12 cellular contexts compared by ENCODE assay signal in the genomic region with DNA sequence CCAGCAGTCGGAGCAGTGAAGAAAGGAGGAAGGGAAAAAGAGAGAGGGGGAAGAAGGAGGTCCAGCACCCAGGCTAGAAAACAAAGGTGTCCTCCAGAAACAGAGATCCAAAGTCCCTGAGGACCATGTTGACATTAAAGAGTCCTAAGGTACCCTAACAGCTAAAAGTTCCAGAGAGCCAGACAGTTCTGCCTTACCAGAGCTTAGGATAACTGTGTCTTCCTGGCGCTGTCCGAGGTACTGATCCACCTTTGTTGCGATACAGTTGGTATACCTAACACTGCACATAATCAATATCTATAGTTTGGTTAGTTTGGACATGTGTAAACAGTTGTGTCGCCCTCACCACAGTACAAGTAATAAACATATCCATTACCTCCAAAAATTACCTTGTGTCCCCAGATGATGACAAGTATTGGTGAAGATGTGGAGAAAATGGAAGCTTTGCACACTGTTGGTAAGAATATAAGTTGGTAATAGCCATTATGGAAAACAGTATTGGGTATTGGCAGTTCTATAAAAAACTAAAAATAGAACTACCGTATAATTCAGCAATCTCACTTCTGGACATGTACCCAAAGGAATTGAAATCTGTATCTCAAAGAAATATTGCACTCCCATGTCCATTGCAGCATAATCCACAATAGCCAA. TPM values are rescaled to one million over a fixed set of nuclear protein-coding genes. Genes with fewer than 3 reads are reported as not detected.
A peak's percentile ranks its signal among the peaks of the same experiment; 100 is the strongest.
DNase-seq lines count a peak whose midpoint lies in the region; ATAC-seq and TF ChIP-seq lines count a peak whose summit lies in the region.
"Had no signal": no experiment of that assay in that cellular context is flagged by ENCODE, and none has a peak within 500 bp of the region (broad histone marks: within the 10 kb centered on the region; RNA-seq: fewer than 3 reads in every experiment).

No MANE protein-coding gene starts in this region.

- CTCF ChIA-PET in activated CD4-positive, alpha-beta T cell treated with anti-CD3 and anti-CD28 coated beads, Interleukin-2, amount 10 ng/mL, durations not matched to agents 7 days and 5 days (lab: Charles Lee), result interaction anchor here (0.9 kb wide), 1 partner anchor 12 kb away, joined by 3 read pairs; no protein-coding TSS in a partner anchor

- ATAC-seq in GM19395 (IDR thresholded peaks at IDR 0.05; ENCODE audit: unreplicated experiment), result no peak

- H3K4me3 ChIP-seq in NB4 (ENCODE audit: low read depth, low read length), result no peak overlapping the region
- H3K4me3 ChIP-seq in choroid plexus epithelial cell (ENCODE audit: low read depth, low read length), result no peak overlapping the region

- no peak for TF ChIP-seq CTCF in NB4 (IDR thresholded peaks at IDR 0.05; ENCODE audit: low read depth, low read length)
- TF ChIP-seq CTCF in choroid plexus epithelial cell (conservative IDR thresholded peaks at IDR 0.05; ENCODE audit: low read depth, low read length), result no peak
- no peak for TF ChIP-seq CTCF in neural crest cell (conservative IDR thresholded peaks at IDR 0.05)

- peak; percentile 50 for DNase-seq in activated CD4-positive, alpha-beta T cell treated with anti-CD3 and anti-CD28 coated beads, Interleukin-2, amount 10 ng/mL, durations not matched to agents 7 days and 5 days
- no peak for DNase-seq in activated CD4-positive, alpha-beta T cell treated with anti-CD3 and anti-CD28 coated beads for 1 hour
- peak; percentile 43 for DNase-seq in NB4 (ENCODE audit: low read depth)
- DNase-seq in choroid plexus epithelial cell (ENCODE audit: low read depth), result peak; percentile 18
- peak; percentile 53 for DNase-seq in neural crest cell (ENCODE audit: low read depth, low spot score)
- DNase-seq in NCI-H146 (lab: John Stamatoyannopoulos, UW), result no peak
- DNase-seq in NCI-H1105 treated with DMSO at 0.1 percent for 48 hours (lab: John Stamatoyannopoulos, UW), result no peak
- DNase-seq: NCI-H69, occipital lobe, WERI-Rb-1 had no signal

- no peak overlapping the region for H3K4me3 Mint-ChIP-seq in activated CD4-positive, alpha-beta T cell treated with anti-CD3 and anti-CD28 coated beads, Interleukin-2, amount 10 ng/mL, durations not matched to agents 7 days and 5 days
- no peak overlapping the region for H3K4me3 Mint-ChIP-seq in neural crest cell
- H3K4me3 Mint-ChIP-seq: central memory CD8-positive, alpha-beta T cell had no signal

- no peak for TF ChIP-seq POLR2A in NB4 (IDR thresholded peaks at IDR 0.05; ENCODE audit: extremely low read depth, insufficient read length)

- H3K36me3 Mint-ChIP-seq in activated CD4-positive, alpha-beta T cell treated with anti-CD3 and anti-CD28 coated beads, Interleukin-2, amount 10 ng/mL, durations not matched to agents 7 days and 5 days (ENCODE audit: low read depth), result no peaks in the 10 kb centered on the region
- H3K36me3 Mint-ChIP-seq in neural crest cell (ENCODE audit: low read depth), result no peaks in the 10 kb centered on the region

- POLR2A ChIA-PET in activated CD4-positive, alpha-beta T cell treated with anti-CD3 and anti-CD28 coated beads, Interleukin-2, amount 10 ng/mL, durations not matched to agents 7 days and 5 days (lab: Charles Lee), result no interaction called here

- H3K27me3 Mint-ChIP-seq in activated CD4-positive, alpha-beta T cell treated with anti-CD3 and anti-CD28 coated beads, Interleukin-2, amount 10 ng/mL, durations not matched to agents 7 days and 5 days, result no peaks in the 10 kb centered on the region
- H3K27me3 Mint-ChIP-seq in neural crest cell (ENCODE audit: low read depth), result peaks cover 42% of the 10 kb centered on the region

- no peaks in the 10 kb centered on the region for H3K9me3 Mint-ChIP-seq in activated CD4-positive, alpha-beta T cell treated with anti-CD3 and anti-CD28 coated beads, Interleukin-2, amount 10 ng/mL, durations not matched to agents 7 days and 5 days
- H3K9me3 Mint-ChIP-seq in neural crest cell, result no peaks in the 10 kb centered on the region
- H3K9me3 Mint-ChIP-seq: central memory CD8-positive, alpha-beta T cell had no signal

- no peaks in the 10 kb centered on the region for H3K4me1 Mint-ChIP-seq in activated CD4-positive, alpha-beta T cell treated with anti-CD3 and anti-CD28 coated beads, Interleukin-2, amount 10 ng/mL, durations not matched to agents 7 days and 5 days
- peaks cover 11% of the 10 kb centered on the region for H3K4me1 Mint-ChIP-seq in neural crest cell
- H3K4me1 Mint-ChIP-seq: central memory CD8-positive, alpha-beta T cell had no signal

- no peak overlapping the region for H3K27ac Mint-ChIP-seq in activated CD4-positive, alpha-beta T cell treated with anti-CD3 and anti-CD28 coated beads, Interleukin-2, amount 10 ng/mL, durations not matched to agents 7 days and 5 days
- no peak overlapping the region for H3K27ac Mint-ChIP-seq in neural crest cell (ENCODE audit: unreplicated experiment)

RNA-seq across cellular contexts. Expression of a gene that starts 59.8 kb away (rescaled TPM):
- not detected for total RNA-seq in activated CD4-positive, alpha-beta T cell treated with anti-CD3 and anti-CD28 coated beads, Interleukin-2, amount 10 ng/mL, durations not matched to agents 7 days and 5 days
- total RNA-seq in neural crest cell, result 1.1 and 1.2 TPM in 2 replicates

Comparison
In these comparisons a context has a peak if more than half of its experiments do, and no peak if none do; other contexts are left out.
1. DNase-seq: peak in activated CD4-positive, alpha-beta T cell treated with anti-CD3 and anti-CD28 coated beads, Interleukin-2, amount 10 ng/mL, durations not matched to agents 7 days and 5 days (single experiment), NB4 (single experiment), choroid plexus epithelial cell (single experiment) and neural crest cell (single experiment); none in activated CD4-positive, alpha-beta T cell treated with anti-CD3 and anti-CD28 coated beads for 1 hour (single experiment), NCI-H146 (single experiment) and NCI-H1105 treated with DMSO at 0.1 percent for 48 hours (single experiment).